ENCODE assay signal across 9 cellular contexts in genomic region chr15:57323806-57324589, GRCh38. TPM values are rescaled to one million over a fixed set of nuclear protein-coding genes. Genes with fewer than 3 reads are reported as not detected.
DNase-seq lines count a peak whose midpoint lies in the region; ATAC-seq and TF ChIP-seq lines count a peak whose summit lies in the region.
"Had no signal": no experiment of that assay in that cellular context is flagged by ENCODE, and none has a peak within 500 bp of the region (broad histone marks: within the 10 kb centered on the region; RNA-seq: fewer than 3 reads in every experiment).

No MANE protein-coding gene starts in this region.

- no peaks in the 10 kb centered on the region for H3K36me3 ChIP-seq in prostate gland

- no peak overlapping the region for H3K4me3 ChIP-seq in prostate gland
- H3K4me3 ChIP-seq: skin epidermis had no signal

- H3K36me3 Mint-ChIP-seq in activated naive CD8-positive, alpha-beta T cell treated with anti-CD3 and anti-CD28 coated beads, Interleukin-2, amount 10 ng/mL, durations not matched to agents 7 days and 5 days: no peaks in the 10 kb centered on the region
- no peaks in the 10 kb centered on the region for H3K36me3 Mint-ChIP-seq in activated naive CD8-positive, alpha-beta T cell treated with anti-CD3 and anti-CD28 coated beads for 36 hours

- WGBS in prostate gland: 29% methylated on average over 6 of the region's 6 CpGs

- H3K4me1 Mint-ChIP-seq in activated naive CD8-positive, alpha-beta T cell treated with anti-CD3 and anti-CD28 coated beads, Interleukin-2, amount 10 ng/mL, durations not matched to agents 7 days and 5 days: peaks cover 1% of the 10 kb centered on the region
- peaks cover 4% of the 10 kb centered on the region for H3K4me1 Mint-ChIP-seq in activated naive CD8-positive, alpha-beta T cell treated with anti-CD3 and anti-CD28 coated beads for 36 hours

- intact Hi-C loops in prostate gland (cut with DNase I): no loop called here

- no peak overlapping the region for H3K4me3 Mint-ChIP-seq in activated naive CD8-positive, alpha-beta T cell treated with anti-CD3 and anti-CD28 coated beads, Interleukin-2, amount 10 ng/mL, durations not matched to agents 7 days and 5 days
- no peak overlapping the region for H3K4me3 Mint-ChIP-seq in activated naive CD8-positive, alpha-beta T cell treated with anti-CD3 and anti-CD28 coated beads for 36 hours

- POLR2A ChIA-PET in activated naive CD8-positive, alpha-beta T cell treated with anti-CD3 and anti-CD28 coated beads, Interleukin-2, amount 10 ng/mL, durations not matched to agents 7 days and 5 days (lab: Charles Lee): no interaction called here

- no peak for DNase-seq in activated naive CD8-positive, alpha-beta T cell treated with anti-CD3 and anti-CD28 coated beads, Interleukin-2, amount 10 ng/mL, durations not matched to agents 7 days and 5 days
- DNase-seq in activated naive CD8-positive, alpha-beta T cell treated with anti-CD3 and anti-CD28 coated beads for 36 hours: no peak
- peak; percentile 29 for DNase-seq in NCI-H748 treated with DMSO at 0.1 percent for 48 hours (lab: John Stamatoyannopoulos, UW)
- DNase-seq in cerebellar cortex (ENCODE audit: low spot score): peak; percentile 28
- DNase-seq in prostate gland (ENCODE audit: low spot score): peak; percentile 80
- no peak for DNase-seq in activated CD4-positive, CD25-positive, alpha-beta regulatory T cell (lab: John Stamatoyannopoulos, UW)
- DNase-seq in AG20443 (ENCODE audit: low spot score): no peak
- DNase-seq in NK-92 treated with Interleukin-12 subunit alpha and Interleukin-12 subunit beta, amount 100 ng/mL, for 24 hours (lab: John Stamatoyannopoulos, UW): no peak

- H3K27ac Mint-ChIP-seq in activated naive CD8-positive, alpha-beta T cell treated with anti-CD3 and anti-CD28 coated beads, Interleukin-2, amount 10 ng/mL, durations not matched to agents 7 days and 5 days: no peak overlapping the region
- no peak overlapping the region for H3K27ac Mint-ChIP-seq in activated naive CD8-positive, alpha-beta T cell treated with anti-CD3 and anti-CD28 coated beads for 36 hours

- peaks cover 6% of the 10 kb centered on the region for H3K27me3 Mint-ChIP-seq in activated naive CD8-positive, alpha-beta T cell treated with anti-CD3 and anti-CD28 coated beads, Interleukin-2, amount 10 ng/mL, durations not matched to agents 7 days and 5 days
- no peaks in the 10 kb centered on the region for H3K27me3 Mint-ChIP-seq in activated naive CD8-positive, alpha-beta T cell treated with anti-CD3 and anti-CD28 coated beads for 36 hours

- TF ChIP-seq POLR2A in prostate gland (IDR thresholded peaks at IDR 0.05): peak; percentile 20

- no peaks in the 10 kb centered on the region for H3K4me1 ChIP-seq in prostate gland (replicated peaks)

- no peak for TF ChIP-seq CTCF in prostate gland (IDR thresholded peaks at IDR 0.05)

- no peaks in the 10 kb centered on the region for H3K27me3 ChIP-seq in prostate gland (replicated peaks; ENCODE audit: insufficient read depth)

- peak overlapping the region; percentile 77 to 85 for H3K27ac ChIP-seq in prostate gland

- no peaks in the 10 kb centered on the region for H3K9me3 ChIP-seq in prostate gland

- H3K9me3 Mint-ChIP-seq in activated naive CD8-positive, alpha-beta T cell treated with anti-CD3 and anti-CD28 coated beads, Interleukin-2, amount 10 ng/mL, durations not matched to agents 7 days and 5 days: no peaks in the 10 kb centered on the region
- H3K9me3 Mint-ChIP-seq in activated naive CD8-positive, alpha-beta T cell treated with anti-CD3 and anti-CD28 coated beads for 36 hours: no peaks in the 10 kb centered on the region

- ATAC-seq in activated naive CD8-positive, alpha-beta T cell treated with anti-CD3 and anti-CD28 coated beads, Interleukin-2, amount 10 ng/mL, durations not matched to agents 7 days and 5 days (ENCODE audit: low read depth): peak; percentile 39

RNA-seq across cellular contexts. Expression of gene CGNL1, which starts 52.3 kb away (rescaled TPM):
- total RNA-seq in activated naive CD8-positive, alpha-beta T cell treated with anti-CD3 and anti-CD28 coated beads, Interleukin-2, amount 10 ng/mL, durations not matched to agents 7 days and 5 days: not detected
- total RNA-seq in activated naive CD8-positive, alpha-beta T cell treated with anti-CD3 and anti-CD28 coated beads for 36 hours: not detected
- total RNA-seq in prostate gland: 10 to 100 TPM; 49.0 to 65.6 TPM

Comparison
In these comparisons a context has a peak if more than half of its experiments do, and no peak if none do; other contexts are left out.
1. DNase-seq: peak in NCI-H748 treated with DMSO at 0.1 percent for 48 hours (single experiment), cerebellar cortex (single experiment) and prostate gland (single experiment); none in activated naive CD8-positive, alpha-beta T cell treated with anti-CD3 and anti-CD28 coated beads, Interleukin-2, amount 10 ng/mL, durations not matched to agents 7 days and 5 days (single experiment), activated naive CD8-positive, alpha-beta T cell treated with anti-CD3 and anti-CD28 coated beads for 36 hours (single experiment), activated CD4-positive, CD25-positive, alpha-beta regulatory T cell (0 of 4), AG20443 (single experiment) and NK-92 treated with Interleukin-12 subunit alpha and Interleukin-12 subunit beta, amount 100 ng/mL, for 24 hours (single experiment).
2. RNA of gene CGNL1, which starts 52.3 kb away (total RNA-seq): 49.0 to 65.6 TPM in prostate gland; not detected in activated naive CD8-positive, alpha-beta T cell treated with anti-CD3 and anti-CD28 coated beads, Interleukin-2, amount 10 ng/mL, durations not matched to agents 7 days and 5 days and not detected in activated naive CD8-positive, alpha-beta T cell treated with anti-CD3 and anti-CD28 coated beads for 36 hours; every median in the first group is over 10 times any median in the second.